8 cellular contexts compared by ENCODE assay signal in genomic region chr17:76103274-76104139, GRCh38. TPM values are rescaled to one million over a fixed set of nuclear protein-coding genes. Genes with fewer than 3 reads are reported as not detected.
DNase-seq lines count a peak whose midpoint lies in the region; ATAC-seq and TF ChIP-seq lines count a peak whose summit lies in the region.

TSS of gene EXOC7 (minus strand) at chr17:76103787. CDS start at chr17:76103692, 95 bp downstream.

- no peak for TF ChIP-seq CTCF in GM12865 (IDR thresholded peaks at IDR 0.05; ENCODE audit: insufficient read depth, low read depth, low read length, missing control alignments)

- H3K4me3 ChIP-seq in GM12865 (ENCODE audit: low read depth, low read length), result peak within 1 kb of the TSS; percentile 61

- ATAC-seq in HG02943 (IDR thresholded peaks at IDR 0.05; ENCODE audit: low read depth, unreplicated experiment) (peak; percentile 56), sciatic nerve (peak; percentile 99), GM18858 (IDR thresholded peaks at IDR 0.05; ENCODE audit: unreplicated experiment) (no peak)

- DNase-seq in GM12865 (ENCODE audit: low read depth) (peak; percentile 95), NCI-H2081 (lab: John Stamatoyannopoulos, UW) (peak; percentile 95 to 96), T1000 (lab: John Stamatoyannopoulos, UW) (peak; percentile 90), astrocyte of the hippocampus (ENCODE audit: low read depth, low spot score) (peak; percentile 98), hypothalamus (lab: John Stamatoyannopoulos, UW) (peak; percentile 39 to 95 (median 85)), sciatic nerve (ENCODE audit: low spot score) (peak; percentile 96)

- intact Hi-C loops in sciatic nerve (cut with DNase I), result no loop called here

RNA-seq across cellular contexts. Expression of gene EXOC7, which starts in this region (rescaled TPM):
- total RNA-seq in sciatic nerve, result 125 TPM
